In the genomic region with DNA sequence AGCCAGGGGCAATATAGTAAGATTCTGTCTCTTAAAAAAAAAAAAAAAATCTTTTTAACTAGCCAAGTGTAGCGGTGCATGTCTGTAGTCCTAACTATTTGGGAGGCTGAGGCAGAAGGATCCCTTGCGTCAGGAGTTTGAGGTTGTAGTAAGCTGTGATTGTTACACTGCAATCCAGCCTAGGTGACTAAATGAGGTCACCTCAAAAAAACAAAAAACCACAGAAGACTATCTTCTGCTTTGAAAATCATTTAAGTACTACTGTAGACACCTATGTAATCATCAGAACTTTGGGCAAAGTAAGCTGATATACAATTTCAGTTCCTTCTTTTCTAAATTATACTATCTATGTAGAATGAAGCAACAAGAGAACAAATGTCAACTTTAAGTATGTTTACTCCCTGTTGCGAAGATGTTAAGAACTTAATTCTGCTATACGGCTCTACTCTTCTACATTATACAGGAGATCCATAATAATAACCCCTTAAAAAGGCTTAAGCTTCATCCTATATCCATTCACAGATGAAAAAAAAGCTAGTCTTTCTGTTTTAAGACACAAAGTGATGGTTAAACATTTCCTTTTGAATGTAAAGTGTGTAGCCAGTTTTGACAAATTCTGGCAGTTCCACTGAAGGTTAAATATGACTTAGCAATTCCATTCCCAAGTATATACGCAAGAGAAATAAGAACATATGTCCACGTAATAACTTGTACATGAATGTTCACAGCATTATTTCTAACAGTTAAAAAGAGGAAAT, we compare ENCODE assay signal across 15 cellular contexts. TPM values are rescaled to one million over a fixed set of nuclear protein-coding genes. Genes with fewer than 3 reads are reported as not detected.
DNase-seq lines count a peak whose midpoint lies in the region; ATAC-seq and TF ChIP-seq lines count a peak whose summit lies in the region.
"Had no signal": no experiment of that assay in that cellular context is flagged by ENCODE, and none has a peak within 500 bp of the region (broad histone marks: within the 10 kb centered on the region; RNA-seq: fewer than 3 reads in every experiment).

No MANE protein-coding gene starts in this region.

- H3K9me2 ChIP-seq in DOHH2 (replicated peaks; ENCODE audit: control insufficient read depth, low read length): no peaks in the 10 kb centered on the region

- H3K79me2 ChIP-seq in DOHH2 (ENCODE audit: control insufficient read depth, low read length): no peaks in the 10 kb centered on the region

- no peak for TF ChIP-seq CTCF in DOHH2 (IDR thresholded peaks at IDR 0.05; ENCODE audit: low read depth, low read length, poor library complexity, severe bottlenecking)
- TF ChIP-seq CTCF in thyroid gland (IDR thresholded peaks at IDR 0.05): no peak
- TF ChIP-seq CTCF in brain microvascular endothelial cell (IDR thresholded peaks at IDR 0.05; ENCODE audit: low read depth, low read length, missing control alignments): no peak

- peaks cover 25% of the 10 kb centered on the region for H3K4me1 ChIP-seq in DOHH2 (ENCODE audit: control insufficient read depth, low read length)
- H3K4me1 ChIP-seq in thyroid gland: no peaks in the 10 kb centered on the region

- 0 out of 2 replicates have a peak, but pooled peaks cover 6% of the 10 kb centered on the region for H3F3A ChIP-seq in DOHH2 (ENCODE audit: control insufficient read depth, insufficient read depth)

- H3K36me3 ChIP-seq in DOHH2 (ENCODE audit: control insufficient read depth, low read length) (no peaks in the 10 kb centered on the region), thyroid gland (no peaks in the 10 kb centered on the region), brain microvascular endothelial cell (replicated peaks) (no peaks in the 10 kb centered on the region)
- H3K36me3 ChIP-seq: thoracic aorta had no signal

- no peak for TF ChIP-seq POLR2A in thyroid gland (IDR thresholded peaks at IDR 0.05)

- intact Hi-C loops in thyroid gland (cut with DNase I): no loop called here

- H3K4me3 ChIP-seq in DOHH2 (ENCODE audit: low read length): 0 out of 2 replicates have a peak overlapping the region, but pooled peaks have one; percentile 5
- no peak overlapping the region for H3K4me3 ChIP-seq in thyroid gland (replicated peaks in 1 of 3)
- H3K4me3 ChIP-seq in brain microvascular endothelial cell (ENCODE audit: low read depth, low read length): no peak overlapping the region
- H3K4me3 ChIP-seq: thoracic aorta had no signal

- DNase-seq in NCI-H345 treated with DMSO at 0.1 percent for 48 hours (lab: John Stamatoyannopoulos, UW; ENCODE audit: unreplicated experiment) (no peak), thyroid gland (no peak), epidermal melanocyte (ENCODE audit: insufficient read length, low spot score) (no peak), brain microvascular endothelial cell (no peak)
- DNase-seq: activated naive CD4-positive, alpha-beta T cell; AML-193; hippocampal formation; NCI-H774; T1000 had no signal

- peak; percentile 99 for ATAC-seq in GM18909 (IDR thresholded peaks at IDR 0.05; ENCODE audit: poor library complexity, unreplicated experiment)
- ATAC-seq in HG02610 (IDR thresholded peaks at IDR 0.05; ENCODE audit: unreplicated experiment): peak; percentile 97
- peak; percentile 98 for ATAC-seq in HG03442 (IDR thresholded peaks at IDR 0.05; ENCODE audit: unreplicated experiment)

- H4K20me1 ChIP-seq in DOHH2 (ENCODE audit: control insufficient read depth, insufficient read depth, low read depth, low read length): no peaks in the 10 kb centered on the region

- H3K9me3 ChIP-seq in DOHH2 (ENCODE audit: control insufficient read depth, insufficient read depth, low read length): no peaks in the 10 kb centered on the region
- H3K9me3 ChIP-seq in thyroid gland: no peaks in the 10 kb centered on the region
- H3K9me3 ChIP-seq: thoracic aorta had no signal

- peak overlapping the region; percentile 29; the same call in 1 of the 2 replicates for H3K27ac ChIP-seq in DOHH2 (ENCODE audit: low read depth, low read length)
- no peak overlapping the region for H3K27ac ChIP-seq in thyroid gland
- no peak overlapping the region for H3K27ac ChIP-seq in brain microvascular endothelial cell
- H3K27ac ChIP-seq: KMS-11, thoracic aorta had no signal

- no peaks in the 10 kb centered on the region for H3K27me3 ChIP-seq in DOHH2 (ENCODE audit: control insufficient read depth, low read length)
- H3K27me3 ChIP-seq in thyroid gland: no peaks in the 10 kb centered on the region
- H3K27me3 ChIP-seq in brain microvascular endothelial cell (replicated peaks): no peaks in the 10 kb centered on the region

- in situ Hi-C loops in brain microvascular endothelial cell (cut with HindIII; ENCODE audit: low pct_ligation_motif_present, low sequenced_read_pairs): no loop called here

- 94 to 96% methylated on average over 6 of the region's 6 CpGs for WGBS in thyroid gland, 2 donors

- H3K4me2 ChIP-seq in DOHH2 (ENCODE audit: low read length): peak overlapping the region; percentile 44
- H3K4me2 ChIP-seq: KMS-11 had no signal

RNA-seq across cellular contexts. Expression of a gene that starts 15.2 kb away (rescaled TPM):
- under 1 TPM in 1 of 4 donors, not detected in 3; 0.27 TPM for total RNA-seq in thyroid gland
- total RNA-seq: thoracic aorta had no signal
